ENCODE assay signal across 8 cellular contexts in the genomic region with DNA sequence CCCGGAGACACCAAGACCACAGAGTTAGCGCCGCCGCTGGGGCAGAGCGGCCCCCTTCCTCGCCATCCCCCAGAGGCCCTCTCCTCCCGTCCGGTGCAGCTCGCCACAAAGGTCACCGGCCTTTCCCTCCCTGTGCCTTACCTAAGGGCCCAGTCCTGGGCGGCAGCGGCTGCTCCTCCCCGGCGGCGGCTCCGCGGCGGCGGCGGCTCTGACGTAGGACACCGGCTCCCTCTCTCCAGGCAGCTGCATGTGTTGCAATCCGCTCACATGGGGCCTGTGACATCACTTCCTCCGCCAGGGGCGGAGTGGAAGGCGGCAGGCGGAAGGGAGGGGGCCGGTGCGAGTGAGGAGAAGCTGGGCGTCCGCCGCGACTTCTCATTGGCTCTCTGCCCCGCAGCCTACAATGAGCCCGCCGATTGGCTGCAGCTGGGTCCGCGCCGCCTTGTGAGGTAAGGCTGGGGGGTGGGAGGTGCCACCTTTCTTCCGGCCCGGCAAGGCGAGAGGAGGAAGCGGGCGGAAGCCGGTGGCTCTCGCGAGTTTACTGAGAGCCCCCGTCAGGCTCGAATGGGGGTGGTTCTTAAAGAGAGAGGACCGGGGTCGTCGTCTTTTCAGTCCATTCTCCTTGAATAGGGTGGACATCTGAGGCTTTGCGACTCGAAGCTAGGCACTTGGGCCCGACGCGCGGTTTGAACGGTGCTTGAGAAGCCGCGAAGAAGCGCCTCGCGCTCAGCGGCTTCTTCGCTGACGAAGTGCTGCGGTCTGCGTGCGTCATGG. TPM values are rescaled to one million over a fixed set of nuclear protein-coding genes. Genes with fewer than 3 reads are reported as not detected.
DNase-seq lines count a peak whose midpoint lies in the region; ATAC-seq and TF ChIP-seq lines count a peak whose summit lies in the region.

ETF1 (minus strand) TSS at position 281 of the 774 bp plus-strand sequence. CDS start 318 bp downstream, outside the sequence.

- H3K4me3 ChIP-seq in HUES64 (ENCODE audit: low read length), result peak within 1 kb of the TSS; percentile 88
- peak within 1 kb of the TSS; percentile 78 for H3K4me3 ChIP-seq in OCI-LY1 (ENCODE audit: low read depth, low read length, poor library complexity, severe bottlenecking)
- peak within 1 kb of the TSS; percentile 95 for H3K4me3 ChIP-seq in mesodermal cell (ENCODE audit: extremely low read depth, insufficient read depth, low read length, poor library complexity, severe bottlenecking)

- under 1% methylated on average over 70 of the region's 70 CpGs for WGBS in HUES64
- WGBS in mesodermal cell (ENCODE audit: insufficient coverage in 2 of 2), 2 experiments, result 0% methylated on average over 44 to 46 of the region's 70 CpGs

- no peaks in the 10 kb centered on the region for H3K9me3 ChIP-seq in HUES64 (ENCODE audit: insufficient read depth, low read depth, low read length)
- H3K9me3 ChIP-seq in OCI-LY1 (ENCODE audit: low read length), result no peaks in the 10 kb centered on the region
- no peaks in the 10 kb centered on the region for H3K9me3 ChIP-seq in mesodermal cell (ENCODE audit: control insufficient read depth, low read length)

- no TSS peak for BruUV-seq in Calu3 (replicated peaks; lab: Mats Ljungman, UMichigan)

- no peaks in the 10 kb centered on the region for H3K27me3 Mint-ChIP-seq in Calu3 (ENCODE audit: unreplicated experiment)

- H3F3A ChIP-seq in OCI-LY1 (ENCODE audit: insufficient read depth, low read length), result no peaks in the 10 kb centered on the region

- TF ChIP-seq CTCF in Calu3 (IDR thresholded peaks at IDR 0.05; ENCODE audit: unreplicated experiment) (no peak), OCI-LY1 (IDR thresholded peaks at IDR 0.05; ENCODE audit: low read length) (no peak)

- peak within 1 kb of the TSS; percentile 91 for H3K4me2 ChIP-seq in OCI-LY1 (ENCODE audit: low read length)

- no peaks in the 10 kb centered on the region for H3K9me3 Mint-ChIP-seq in Calu3 (ENCODE audit: low read depth, unreplicated experiment)

- peak; percentile 89 for ATAC-seq in GM21447 (IDR thresholded peaks at IDR 0.05; ENCODE audit: unreplicated experiment)

- H3K36me3 Mint-ChIP-seq in Calu3 (ENCODE audit: insufficient read depth, unreplicated experiment), result peaks cover 51% of the 10 kb centered on the region

- H3K27me3 ChIP-seq in HUES64 (ENCODE audit: insufficient read depth, low read length), result no peaks in the 10 kb centered on the region
- H3K27me3 ChIP-seq in OCI-LY1 (ENCODE audit: insufficient read depth, low read length), result no peaks in the 10 kb centered on the region

- intact Hi-C loops in Calu3 (cut with micrococcal nuclease; ENCODE audit: unreplicated experiment), result loop anchor here (10.0 kb wide), 1 partner anchor 78 kb away; the partner anchor contains the start of gene EGR1

- H3K4me3 Mint-ChIP-seq in Calu3 (ENCODE audit: low read depth, unreplicated experiment), result peak within 1 kb of the TSS; percentile 80

- in situ Hi-C loops in endometrial microvascular endothelial cells (cut with HindIII; ENCODE audit: inconsistent ontology term, low pct_unique_long_range_greater_than_20kb, low sequenced_read_pairs), result no loop called here

- peaks cover 75% of the 10 kb centered on the region for H3K79me2 ChIP-seq in OCI-LY1 (ENCODE audit: insufficient read depth, low read length)

- H2AFZ ChIP-seq in OCI-LY1 (ENCODE audit: low read length), result no peak within 1 kb of the TSS

- H3K36me3 ChIP-seq in HUES64 (ENCODE audit: insufficient read depth, low read length) (peaks cover 32% of the 10 kb centered on the region), OCI-LY1 (ENCODE audit: insufficient read depth, low read length) (peaks cover 42% of the 10 kb centered on the region; the same call in 1 of the 2 replicates), mesodermal cell (ENCODE audit: control insufficient read depth, insufficient read depth, low read length) (peaks cover 33% of the 10 kb centered on the region)

- H3K9me2 ChIP-seq in OCI-LY1 (ENCODE audit: low read depth, low read length), result no peaks in the 10 kb centered on the region

- H3K4me1 Mint-ChIP-seq in Calu3 (ENCODE audit: low read depth, unreplicated experiment), result peaks cover 51% of the 10 kb centered on the region

- no peaks in the 10 kb centered on the region for H4K20me1 ChIP-seq in OCI-LY1 (ENCODE audit: insufficient read depth, low read length)

- peak within 1 kb of the TSS; percentile 96 for H3K27ac ChIP-seq in HUES64 (ENCODE audit: low read depth, low read length)
- peak within 1 kb of the TSS; percentile 57 for H3K27ac ChIP-seq in OCI-LY1 (ENCODE audit: low read depth, low read length, poor library complexity, severe bottlenecking)
- peak within 1 kb of the TSS; percentile 98 for H3K27ac ChIP-seq in mesodermal cell (ENCODE audit: low read depth, low read length, severe bottlenecking)

- CTCF ChIA-PET in Calu3 (lab: Charles Lee), result interaction anchor here (0.7 to 1.0 kb wide), 3 partner anchors 13 to 189 kb away, joined by 3 read pairs; partner anchors contain the start of gene EGR1

- peak within 1 kb of the TSS; percentile 97 for H3K9ac ChIP-seq in HUES64 (ENCODE audit: low read depth, low read length)
- H3K9ac ChIP-seq in OCI-LY1 (ENCODE audit: low read length), result peak within 1 kb of the TSS; percentile 98

- peak; percentile 100 for DNase-seq in Calu3
- DNase-seq in activated CD8-positive, alpha-beta memory T cell treated with anti-CD3 and anti-CD28 coated beads, Interleukin-2, amount 50 U/mL, for 4 hours, result peak; percentile 99
- DNase-seq in stimulated activated CD8-positive, alpha-beta memory T cell treated with anti-CD3 and anti-CD28 coated beads, Interleukin-15, amount 100 ng/mL, for 4 hours (ENCODE audit: low read depth in 2 of 2), result peak; percentile 100

- H3K4me1 ChIP-seq in HUES64 (ENCODE audit: insufficient read depth, low read length) (peaks cover 22% of the 10 kb centered on the region), OCI-LY1 (ENCODE audit: insufficient read depth, low read length, severe bottlenecking) (peaks cover 53% of the 10 kb centered on the region), mesodermal cell (ENCODE audit: control insufficient read depth, insufficient read depth, low read length, poor library complexity, severe bottlenecking) (peaks cover 8% of the 10 kb centered on the region)

- H3K27ac Mint-ChIP-seq in Calu3 (ENCODE audit: unreplicated experiment), result peak within 1 kb of the TSS; percentile 88

RNA-seq across cellular contexts. Expression of gene ETF1, which starts in this region (rescaled TPM):
- total RNA-seq in Calu3 (2022), result 159 and 164 TPM in 2 replicates
- polyA plus RNA-seq in HUES64 (2013, experiment 1 of 2), result 164 TPM
- polyA plus RNA-seq in HUES64 (2013, experiment 2 of 2), result 131 TPM
- total RNA-seq in endometrial microvascular endothelial cells (ENCODE audit: inconsistent ontology term), result 127 TPM
- 94.4 TPM for polyA plus RNA-seq in mesodermal cell (2013, experiment 1 of 2)
- polyA plus RNA-seq in mesodermal cell (2013, experiment 2 of 2), result 100 TPM

Comparison
In these comparisons a context has a peak if more than half of its experiments do, and no peak if none do; other contexts are left out.
1. Peak in every context shown above with its lines: DNase-seq, ATAC-seq, H3K4me3 ChIP-seq and H3K27ac ChIP-seq.